In the genomic region with DNA sequence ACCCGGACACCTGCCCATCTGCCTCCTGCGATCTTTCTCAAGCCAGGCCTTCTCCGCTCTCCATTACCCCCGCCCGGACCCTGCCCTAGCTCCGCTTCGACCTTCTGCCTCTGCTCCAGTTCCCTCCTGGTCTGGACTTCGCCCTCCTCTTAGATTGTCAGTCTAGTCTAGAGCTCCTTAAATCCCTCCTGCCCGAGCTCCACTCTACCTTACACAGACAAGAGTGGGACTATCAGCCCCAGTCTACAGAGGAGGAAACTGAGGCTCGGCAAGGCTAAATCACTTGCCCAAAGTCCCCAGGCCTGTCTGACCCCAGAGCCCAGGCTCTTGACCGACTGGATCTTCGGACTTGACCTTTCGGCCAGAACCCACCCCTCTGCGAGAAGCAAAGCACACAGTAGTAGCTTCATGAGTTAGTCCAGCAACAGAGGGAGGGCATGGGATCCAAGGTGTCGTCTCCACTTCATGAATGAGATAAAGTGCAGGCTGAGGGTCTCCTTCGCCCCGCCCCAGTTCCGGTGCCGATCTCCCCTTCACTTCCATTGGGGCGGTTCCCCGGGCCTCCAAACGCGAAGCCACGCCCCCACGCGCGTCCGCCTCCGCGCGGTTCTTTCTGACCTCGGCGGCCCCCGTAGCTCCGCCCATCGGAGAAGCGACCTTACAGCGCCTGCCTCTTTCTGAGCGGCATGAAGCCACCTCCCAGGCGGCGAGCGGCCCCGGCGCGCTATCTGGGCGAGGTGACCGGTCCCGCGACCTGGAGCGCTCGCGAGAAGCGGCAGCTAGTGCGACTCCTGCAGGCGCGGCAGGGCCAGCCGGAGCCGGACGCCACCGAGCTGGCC, we compare ENCODE assay signal across 8 cellular contexts. TPM values are rescaled to one million over a fixed set of nuclear protein-coding genes. Genes with fewer than 3 reads are reported as not detected.
DNase-seq lines count a peak whose midpoint lies in the region; ATAC-seq, FAIRE-seq and TF ChIP-seq lines count a peak whose summit lies in the region.

A gene with protein sequence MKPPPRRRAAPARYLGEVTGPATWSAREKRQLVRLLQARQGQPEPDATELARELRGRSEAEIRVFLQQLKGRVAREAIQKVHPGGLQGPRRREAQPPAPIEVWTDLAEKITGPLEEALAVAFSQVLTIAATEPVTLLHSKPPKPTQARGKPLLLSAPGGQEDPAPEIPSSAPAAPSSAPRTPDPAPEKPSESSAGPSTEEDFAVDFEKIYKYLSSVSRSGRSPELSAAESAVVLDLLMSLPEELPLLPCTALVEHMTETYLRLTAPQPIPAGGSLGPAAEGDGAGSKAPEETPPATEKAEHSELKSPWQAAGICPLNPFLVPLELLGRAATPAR (plus strand): TSS at position 658 of the 839 bp plus-strand sequence. CDS start 29 bp downstream, at position 687.

- TSS peak; percentile 27 for BruUV-seq in PC-3 (replicated peaks; lab: Mats Ljungman, UMichigan)

- CTCF ChIA-PET in PC-3 (lab: Charles Lee), result interaction anchor here (0.6 to 2.6 kb wide), 7 partner anchors 9 to 323 kb away, joined by 3 to 19 read pairs (median 7); partner anchors contain the start of genes MAP2K7 and TIMM44

- 0 out of 2 replicates have a peak, but pooled peaks cover 4% of the 10 kb centered on the region for H4K20me1 ChIP-seq in PC-3 (ENCODE audit: low read length)

- peak; percentile 76 for DNase-seq in D721Med (ENCODE audit: insufficient read length, low spot score)
- DNase-seq in PC-3, result peak; percentile 93
- peak; percentile 96 for DNase-seq in activated T-cell treated with anti-CD3 and anti-CD28 coated beads for 48 hours (ENCODE audit: low read depth)
- DNase-seq in epithelial cell of proximal tubule (ENCODE audit: low read depth), result no peak
- peak; percentile 98 for DNase-seq in stimulated activated CD8-positive, alpha-beta memory T cell treated with anti-CD3 and anti-CD28 coated beads, Interleukin-4, amount 100 ng/mL, for 48 hours

- H3K9ac ChIP-seq in PC-3 (ENCODE audit: low read length) (peak within 1 kb of the TSS; percentile 67), mucosa of stomach (ENCODE audit: low read length) (peak within 1 kb of the TSS; percentile 64)

- no peak for FAIRE-seq in D721Med (lab: Jason Lieb, UNC)

- H3K27ac ChIP-seq in PC-3 (ENCODE audit: low read length), result peak within 1 kb of the TSS; percentile 77

- H3K36me3 ChIP-seq in PC-3 (ENCODE audit: low read depth, low read length) (no peaks in the 10 kb centered on the region; the same call in 1 of the 2 replicates), mucosa of stomach (ENCODE audit: control insufficient read depth, insufficient read depth, low read length) (no peaks in the 10 kb centered on the region)

- H3K79me2 ChIP-seq in PC-3 (ENCODE audit: low read length), result peaks cover 9% of the 10 kb centered on the region; the same call in 1 of the 2 replicates

- H2AFZ ChIP-seq in PC-3 (ENCODE audit: low read length), result peak within 1 kb of the TSS; percentile 88

- TF ChIP-seq CTCF in D721Med (IDR thresholded peaks at IDR 0.05; ENCODE audit: insufficient read depth, missing control alignments), result no peak
- TF ChIP-seq CTCF in PC-3 (conservative IDR thresholded peaks at IDR 0.05; ENCODE audit: low read depth, low read length), result no peak
- TF ChIP-seq CTCF in epithelial cell of proximal tubule (conservative IDR thresholded peaks at IDR 0.05; ENCODE audit: low read depth, low read length), result no peak

- TF ChIP-seq RAD21 in Ishikawa (IDR thresholded peaks at IDR 0.05; ENCODE audit: low read depth), result no peak

- H3K27me3 ChIP-seq in PC-3 (ENCODE audit: low read length) (no peaks in the 10 kb centered on the region), mucosa of stomach (ENCODE audit: control insufficient read depth, insufficient read depth, low read length) (peaks cover 48% of the 10 kb centered on the region)

- intact Hi-C loops in PC-3 (cut with micrococcal nuclease), result loop anchor here (1.0 to 2.0 kb wide), 2 partner anchors 17 to 51 kb away; partner anchors contain the start of gene MAP2K7

- ATAC-seq in GM21526 (IDR thresholded peaks at IDR 0.05; ENCODE audit: low FRiP score, unreplicated experiment), result peak; percentile 39
- ATAC-seq in PC-3, result peak; percentile 52

- peak within 1 kb of the TSS; percentile 89 for H3K4me2 ChIP-seq in PC-3 (ENCODE audit: low read length)

- no peaks in the 10 kb centered on the region for H3F3A ChIP-seq in PC-3 (ENCODE audit: low read length, unreplicated experiment)

- H3K4me1 ChIP-seq in PC-3 (ENCODE audit: insufficient read depth, low read length) (peaks cover 33% of the 10 kb centered on the region), mucosa of stomach (ENCODE audit: control insufficient read depth, insufficient read depth, low read length) (peaks cover 32% of the 10 kb centered on the region)

- no peaks in the 10 kb centered on the region for H3K9me2 ChIP-seq in PC-3 (replicated peaks; ENCODE audit: low read length)

- H3K9me3 ChIP-seq in PC-3 (ENCODE audit: low read length), result no peaks in the 10 kb centered on the region
- H3K9me3 ChIP-seq in mucosa of stomach (ENCODE audit: control insufficient read depth, low read length), result no peaks in the 10 kb centered on the region

- POLR2A ChIA-PET in PC-3 (lab: Charles Lee; ENCODE audit: unreplicated experiment), result interaction anchor here (0.6 to 1.5 kb wide), 12 partner anchors 9 to 525 kb away, joined by 3 to 26 read pairs (median 4); partner anchors contain the start of genes LRRC8E, MAP2K7 and TIMM44

- no peak for TF ChIP-seq EP300 in Ishikawa (IDR thresholded peaks at IDR 0.05; ENCODE audit: borderline replicate concordance)

- H3K4me3 ChIP-seq in PC-3 (ENCODE audit: low read length) (peak within 1 kb of the TSS; percentile 87), epithelial cell of proximal tubule (ENCODE audit: low read depth, low read length) (peak within 1 kb of the TSS; percentile 89), mucosa of stomach (ENCODE audit: low read length) (peak within 1 kb of the TSS; percentile 72)

TF ChIP-seq in Ishikawa, 13 proteins besides CTCF, POLR2A, EP300 and RAD21:
- TF ChIP-seq CREB1 (IDR thresholded peaks at IDR 0.05; ENCODE audit: low read depth) (no peak), TAF1 (IDR thresholded peaks at IDR 0.05; ENCODE audit: low read depth) (peak; percentile 59; the same call in 1 of the 2 replicates), CEBPB (IDR thresholded peaks at IDR 0.05) (no peak), TEAD4 (IDR thresholded peaks at IDR 0.05) (no peak), ZBTB7A (IDR thresholded peaks at IDR 0.05; ENCODE audit: low read depth) (peak; percentile 83; the same call in 1 of the 2 replicates), YY1 (IDR thresholded peaks at IDR 0.05; ENCODE audit: low read depth) (no peak), REST (IDR thresholded peaks at IDR 0.05; ENCODE audit: low read depth) (no peak), FOXM1 (IDR thresholded peaks at IDR 0.05; ENCODE audit: borderline replicate concordance, low read depth) (no peak; the same call in 1 of the 2 replicates), TCF12 (IDR thresholded peaks at IDR 0.05; ENCODE audit: low read depth) (peak; percentile 55; the same call in 1 of the 2 replicates), EGR1 (IDR thresholded peaks at IDR 0.05) (peak; percentile 78), NFIC (IDR thresholded peaks at IDR 0.05) (peak; percentile 47; the same call in 1 of the 2 replicates)
- TF ChIP-seq, protein P1, sequence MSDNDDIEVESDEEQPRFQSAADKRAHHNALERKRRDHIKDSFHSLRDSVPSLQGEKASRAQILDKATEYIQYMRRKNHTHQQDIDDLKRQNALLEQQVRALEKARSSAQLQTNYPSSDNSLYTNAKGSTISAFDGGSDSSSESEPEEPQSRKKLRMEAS (IDR thresholded peaks at IDR 0.05), result peak; percentile 39; the same call in 1 of the 2 replicates
- TF ChIP-seq, protein P2, sequence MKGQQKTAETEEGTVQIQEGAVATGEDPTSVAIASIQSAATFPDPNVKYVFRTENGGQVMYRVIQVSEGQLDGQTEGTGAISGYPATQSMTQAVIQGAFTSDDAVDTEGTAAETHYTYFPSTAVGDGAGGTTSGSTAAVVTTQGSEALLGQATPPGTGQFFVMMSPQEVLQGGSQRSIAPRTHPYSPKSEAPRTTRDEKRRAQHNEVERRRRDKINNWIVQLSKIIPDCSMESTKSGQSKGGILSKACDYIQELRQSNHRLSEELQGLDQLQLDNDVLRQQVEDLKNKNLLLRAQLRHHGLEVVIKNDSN (IDR thresholded peaks at IDR 0.05), result no peak

RNA-seq across cellular contexts. Expression of the gene that starts here (rescaled TPM):
- total RNA-seq in PC-3 (2014; rRNA removed), result 40.1 and 61.7 TPM in 2 replicates
- total RNA-seq in epithelial cell of proximal tubule, result 29.1 and 34.2 TPM in 2 replicates
